21 cellular contexts compared by ENCODE assay signal in genomic region chr10:31209523-31209922, GRCh38.
"Had no signal": no experiment of that assay in that cellular context is flagged by ENCODE, and none has a peak within 500 bp of the region (broad histone marks: within the 10 kb centered on the region; RNA-seq: fewer than 3 reads in every experiment).

No MANE protein-coding gene starts in this region.

- H3K4me1 Mint-ChIP-seq: activated naive CD4-positive, alpha-beta T cell treated with anti-CD3 and anti-CD28 coated beads, Interleukin-2, amount 10 ng/mL, durations not matched to agents 7 days and 5 days; activated naive CD8-positive, alpha-beta T cell treated with anti-CD3 and anti-CD28 coated beads for 36 hours; T-cell had no signal

- H3K9me3 Mint-ChIP-seq: activated naive CD4-positive, alpha-beta T cell treated with anti-CD3 and anti-CD28 coated beads, Interleukin-2, amount 10 ng/mL, durations not matched to agents 7 days and 5 days; activated T-helper 2 cell treated with anti-CD3 and anti-CD28 coated beads, Interferon-gamma antibody, Interleukin-2, Interleukin-4, amounts not matched to agents 10 μg/mL and 5 μg/mL and 100 μg/mL, durations not matched to agents 14 hours and 24 hours and 36 hours; T-cell had no signal

- ATAC-seq: activated CD4-positive, CD25-positive, alpha-beta regulatory T cell treated with anti-CD3 and anti-CD28 coated beads, Interleukin-2, amount 50 U/mL, for 24 hours; activated T-cell treated with anti-CD3 and anti-CD28 coated beads, Interleukin-2, amount 50 U/mL, for 72 hours; K562; T-cell had no signal

- H3K36me3 Mint-ChIP-seq: activated naive CD4-positive, alpha-beta T cell treated with anti-CD3 and anti-CD28 coated beads, Interleukin-2, amount 10 ng/mL, durations not matched to agents 7 days and 5 days; activated naive CD8-positive, alpha-beta T cell treated with anti-CD3 and anti-CD28 coated beads for 36 hours had no signal

- H3K27me3 Mint-ChIP-seq: activated naive CD4-positive, alpha-beta T cell treated with anti-CD3 and anti-CD28 coated beads, Interleukin-2, amount 10 ng/mL, durations not matched to agents 7 days and 5 days; activated naive CD8-positive, alpha-beta T cell treated with anti-CD3 and anti-CD28 coated beads for 36 hours; T-cell had no signal

- H3K27ac Mint-ChIP-seq: activated naive CD4-positive, alpha-beta T cell treated with anti-CD3 and anti-CD28 coated beads, Interleukin-2, amount 10 ng/mL, durations not matched to agents 7 days and 5 days; activated naive CD8-positive, alpha-beta T cell treated with anti-CD3 and anti-CD28 coated beads for 36 hours; activated T-cell treated with anti-CD3 and anti-CD28 coated beads, Interleukin-2, amount 50 U/mL, for 72 hours; activated T-helper 2 cell treated with anti-CD3 and anti-CD28 coated beads, Interferon-gamma antibody, Interleukin-2, Interleukin-4, amounts not matched to agents 10 μg/mL and 5 μg/mL and 100 μg/mL, durations not matched to agents 14 hours and 24 hours and 36 hours; T-cell had no signal

- H3K4me3 Mint-ChIP-seq: activated naive CD4-positive, alpha-beta T cell treated with anti-CD3 and anti-CD28 coated beads, Interleukin-2, amount 10 ng/mL, durations not matched to agents 7 days and 5 days; activated naive CD8-positive, alpha-beta T cell treated with anti-CD3 and anti-CD28 coated beads for 36 hours; activated T-cell treated with anti-CD3 and anti-CD28 coated beads, Interleukin-2, amount 50 U/mL, for 72 hours; T-cell had no signal

- DNase-seq: activated CD4-positive, alpha-beta T cell treated with anti-CD3 and anti-CD28 coated beads for 48 hours; activated CD4-positive, alpha-beta T cell treated with anti-CD3 and anti-CD28 coated beads, Interleukin-2, amount 50 U/mL, for 48 hours; activated gamma-delta T cell treated with Interleukin-2 at 50 U/mL for 16 hours; activated naive CD4-positive, alpha-beta T cell treated with anti-CD3 and anti-CD28 coated beads, Interleukin-2, amount 10 ng/mL, durations not matched to agents 7 days and 5 days; activated naive CD8-positive, alpha-beta T cell treated with anti-CD3 and anti-CD28 coated beads for 36 hours; activated T-cell treated with anti-CD3 and anti-CD28 coated beads for 4 hours; activated T-cell treated with anti-CD3 and anti-CD28 coated beads, Interleukin-2, amount 50 U/mL, for 72 hours; brain microvascular endothelial cell; cerebellar nuclear complex; NCI-H1092 treated with DMSO at 0.1 percent for 48 hours; NCI-H1436; NCI-H187 treated with DMSO at 0.1 percent for 48 hours; NCI-H2081 treated with DMSO at 0.1 percent for 48 hours; NCI-H446; NCI-H524; PC-9; T-cell; T-helper 2 cell had no signal
